In the genomic region with DNA sequence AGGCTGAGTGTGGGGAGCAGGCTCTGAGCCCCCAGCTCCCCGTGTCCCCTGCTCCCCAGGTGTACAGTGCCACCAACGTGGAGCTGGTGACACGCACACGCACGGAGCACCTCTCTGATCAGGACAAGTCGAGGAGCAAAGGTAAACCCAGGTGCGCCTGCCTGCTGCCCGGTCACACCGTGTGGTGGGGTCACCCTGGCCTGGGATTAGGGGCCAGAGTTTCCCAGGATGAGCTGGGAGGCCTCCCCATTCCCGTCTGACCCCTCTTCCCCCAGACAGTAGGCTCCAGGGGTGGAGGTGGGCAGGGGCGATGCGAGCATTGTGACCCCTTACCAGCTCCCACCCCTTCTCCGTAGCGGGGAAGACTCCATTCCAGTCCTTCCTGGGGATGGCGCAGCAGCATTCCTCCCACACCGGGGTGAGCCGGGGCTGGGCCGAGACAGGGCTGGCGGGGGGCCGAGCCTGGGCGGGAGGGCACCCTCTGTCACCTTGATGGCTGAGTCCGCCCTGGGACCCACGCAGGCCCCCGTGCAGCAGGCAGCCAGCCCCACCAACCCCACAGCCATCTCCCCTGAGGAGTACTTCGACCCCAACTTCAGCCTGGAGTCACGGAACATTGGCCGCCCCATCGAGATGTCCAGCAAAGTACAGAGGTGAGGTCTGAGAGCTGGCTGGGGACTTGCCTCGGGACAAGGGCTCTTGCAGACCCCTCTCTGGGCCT, we compare ENCODE assay signal across 21 cellular contexts. TPM values are rescaled to one million over a fixed set of nuclear protein-coding genes. Genes with fewer than 3 reads are reported as not detected.
A peak's percentile ranks its signal among the peaks of the same experiment; 100 is the strongest.
DNase-seq lines count a peak whose midpoint lies in the region; ATAC-seq, FAIRE-seq and TF ChIP-seq lines count a peak whose summit lies in the region.
"Had no signal": no experiment of that assay in that cellular context is flagged by ENCODE, and none has a peak within 500 bp of the region (broad histone marks: within the 10 kb centered on the region; RNA-seq: fewer than 3 reads in every experiment).

No MANE protein-coding gene starts in this region.

- H3K4me1 ChIP-seq in kidney (ENCODE audit: control insufficient read depth in 1 of 2, insufficient read depth in 1 of 2, low read depth in 1 of 2, low read length in 2 of 2), result peaks cover 5 to 18% of the 10 kb centered on the region in 2 donors

- peak; percentile 31 for FAIRE-seq in HTR-8/SVneo (lab: Jason Lieb, UNC)
- FAIRE-seq in kidney (lab: Jason Lieb, UNC), result no peak
- FAIRE-seq: A549, G401.6, GM12891, GM19239 had no signal

- H3K27ac Mint-ChIP-seq in stimulated activated effector memory CD8-positive, alpha-beta T cell treated with anti-CD3 and anti-CD28 coated beads, Interleukin-12 subunit alpha, Interleukin-12 subunit beta, amount 100 ng/mL, for 72 hours, result peak overlapping the region; percentile 54
- H3K27ac Mint-ChIP-seq: CD4-positive, CD25-positive, alpha-beta regulatory T cell had no signal

- H3K9ac ChIP-seq in kidney (ENCODE audit: low read length in 2 of 2), result no peak overlapping the region

- H3K4me1 Mint-ChIP-seq in stimulated activated effector memory CD8-positive, alpha-beta T cell treated with anti-CD3 and anti-CD28 coated beads, Interleukin-12 subunit alpha, Interleukin-12 subunit beta, amount 100 ng/mL, for 72 hours, result peaks cover 25% of the 10 kb centered on the region

- DNase-seq in activated effector memory CD4-positive, alpha-beta T cell treated with anti-CD3 and anti-CD28 coated beads, Interleukin-2, amount 50 U/mL, for 16 hours, result peak; percentile 61
- DNase-seq in activated effector memory CD4-positive, alpha-beta T cell treated with Interleukin-2 at 50 U/mL for 16 hours, result no peak
- no peak for DNase-seq in HTR-8/SVneo (ENCODE audit: insufficient read length, low spot score)
- peak; percentile 59 for DNase-seq in kidney
- no peak for DNase-seq in stimulated activated effector memory CD8-positive, alpha-beta T cell treated with anti-CD3 and anti-CD28 coated beads, Interleukin-12 subunit alpha, Interleukin-12 subunit beta, amount 100 ng/mL, for 72 hours (ENCODE audit: low spot score in 2 of 2)
- no peak for DNase-seq in NCI-H1694 treated with DMSO at 0.1 percent for 48 hours (lab: John Stamatoyannopoulos, UW)
- DNase-seq in HuH-7 (ENCODE audit: low spot score), result no peak
- DNase-seq: Calu3; CD4-positive, CD25-positive, alpha-beta regulatory T cell; DMS79; KG1; NCI-H1105 treated with DMSO at 0.1 percent for 48 hours; NCI-H187 treated with DMSO at 0.1 percent for 48 hours; NCI-H446; PC-3 had no signal

- H3K9me3 Mint-ChIP-seq in stimulated activated effector memory CD8-positive, alpha-beta T cell treated with anti-CD3 and anti-CD28 coated beads, Interleukin-12 subunit alpha, Interleukin-12 subunit beta, amount 100 ng/mL, for 72 hours, result peaks cover 9% of the 10 kb centered on the region

- no peak overlapping the region for H3K4me3 Mint-ChIP-seq in stimulated activated effector memory CD8-positive, alpha-beta T cell treated with anti-CD3 and anti-CD28 coated beads, Interleukin-12 subunit alpha, Interleukin-12 subunit beta, amount 100 ng/mL, for 72 hours

- peaks cover 2 to 4% of the 10 kb centered on the region in 2 donors for H3K36me3 ChIP-seq in kidney (ENCODE audit: control insufficient read depth in 1 of 2, insufficient read depth in 2 of 2, low read length in 2 of 2)

- no peak for ATAC-seq in stimulated activated effector memory CD8-positive, alpha-beta T cell treated with anti-CD3 and anti-CD28 coated beads, Interleukin-12 subunit alpha, Interleukin-12 subunit beta, amount 100 ng/mL, for 72 hours
- ATAC-seq in HG03159 (IDR thresholded peaks at IDR 0.05; ENCODE audit: unreplicated experiment), result no peak
- ATAC-seq: A549, PC-3 had no signal

- no peak overlapping the region for H3K27ac ChIP-seq in kidney (ENCODE audit: low read depth in 2 of 2, low read length in 2 of 2)
- H3K27ac ChIP-seq: A549 had no signal

- no peaks in the 10 kb centered on the region for H3K9me3 ChIP-seq in kidney (ENCODE audit: control insufficient read depth in 1 of 2, low read length in 2 of 2)
- H3K9me3 ChIP-seq: HAP-1 had no signal

- no peak overlapping the region for H3K4me3 ChIP-seq in kidney (ENCODE audit: low read length in 2 of 2)
- H3K4me3 ChIP-seq: A549, HAP-1 had no signal

- no peak for TF ChIP-seq CTCF in kidney (IDR thresholded peaks at IDR 0.05; ENCODE audit: borderline replicate concordance, extremely low read depth, insufficient read depth)

- H3K36me3 Mint-ChIP-seq in stimulated activated effector memory CD8-positive, alpha-beta T cell treated with anti-CD3 and anti-CD28 coated beads, Interleukin-12 subunit alpha, Interleukin-12 subunit beta, amount 100 ng/mL, for 72 hours, result peaks cover 76% of the 10 kb centered on the region

- intact Hi-C loops in kidney (cut with DNase I), result no loop called here

RNA-seq across cellular contexts. Expression of a gene that starts 3.7 kb away (rescaled TPM):
- total RNA-seq in kidney, result 68.9 TPM
- polyA plus RNA-seq in kidney (ENCODE audit: insufficient read depth, low read depth, low replicate concordance), result 25.0 TPM

RNA-seq across cellular contexts. Expression of a gene that starts 10.5 kb away (rescaled TPM):
- total RNA-seq in kidney, result 68.3 TPM
- polyA plus RNA-seq in kidney (ENCODE audit: insufficient read depth, low read depth, low replicate concordance), result 21.9 TPM

RNA-seq across cellular contexts. Expression of a gene that starts 33.4 kb away (rescaled TPM):
- total RNA-seq in kidney, result 80.8 TPM
- 28.2 TPM for polyA plus RNA-seq in kidney (ENCODE audit: insufficient read depth, low read depth, low replicate concordance)

RNA-seq across cellular contexts. Expression of a gene that starts 53.7 kb away (rescaled TPM):
- total RNA-seq in kidney, result 54.4 TPM
- 174 TPM for polyA plus RNA-seq in kidney (ENCODE audit: insufficient read depth, low read depth, low replicate concordance)

Comparison
In these comparisons a context has a peak if more than half of its experiments do, and no peak if none do; other contexts are left out.
1. DNase-seq: peak in activated effector memory CD4-positive, alpha-beta T cell treated with anti-CD3 and anti-CD28 coated beads, Interleukin-2, amount 50 U/mL, for 16 hours (single experiment) and kidney (single experiment); none in activated effector memory CD4-positive, alpha-beta T cell treated with Interleukin-2 at 50 U/mL for 16 hours (single experiment), HTR-8/SVneo (single experiment), stimulated activated effector memory CD8-positive, alpha-beta T cell treated with anti-CD3 and anti-CD28 coated beads, Interleukin-12 subunit alpha, Interleukin-12 subunit beta, amount 100 ng/mL, for 72 hours (0 of 2), NCI-H1694 treated with DMSO at 0.1 percent for 48 hours (single experiment) and HuH-7 (single experiment).